12 cellular contexts compared by ENCODE assay signal in genomic region chr17:73613947-73614655, GRCh38. TPM values are rescaled to one million over a fixed set of nuclear protein-coding genes. Genes with fewer than 3 reads are reported as not detected.
A peak's percentile ranks its signal among the peaks of the same experiment; 100 is the strongest.
DNase-seq lines count a peak whose midpoint lies in the region; ATAC-seq and TF ChIP-seq lines count a peak whose summit lies in the region.
"Had no signal": no experiment of that assay in that cellular context is flagged by ENCODE, and none has a peak within 500 bp of the region (broad histone marks: within the 10 kb centered on the region; RNA-seq: fewer than 3 reads in every experiment).

No MANE protein-coding gene starts in this region.

- ATAC-seq in GM19324 (IDR thresholded peaks at IDR 0.05; ENCODE audit: low FRiP score, unreplicated experiment) (no peak), GM19035 (IDR thresholded peaks at IDR 0.05; ENCODE audit: unreplicated experiment) (no peak)

- TF ChIP-seq CTCF in neural progenitor cell (IDR thresholded peaks at IDR 0.05), result no peak

- H3K27me3 ChIP-seq in NT2/D1 (ENCODE audit: insufficient read depth, insufficient read length), result no peaks in the 10 kb centered on the region
- H3K27me3 ChIP-seq in neural progenitor cell, result no peaks in the 10 kb centered on the region

- peaks cover 5% of the 10 kb centered on the region for H4K20me1 ChIP-seq in neural progenitor cell (ENCODE audit: low read depth)

- no peak overlapping the region for H2AFZ ChIP-seq in neural progenitor cell (replicated peaks)

- peak overlapping the region; percentile 83 for H3K27ac ChIP-seq in epithelial cell of prostate
- peak overlapping the region; percentile 97 for H3K27ac ChIP-seq in neural progenitor cell

- peaks cover 12% of the 10 kb centered on the region for H3K9me3 Mint-ChIP-seq in neural progenitor cell

- H3K4me1 Mint-ChIP-seq in neural progenitor cell, result peaks cover 86% of the 10 kb centered on the region

- H3K4me3 Mint-ChIP-seq in neural progenitor cell, result peak overlapping the region; percentile 66

- H3K4me3 ChIP-seq in NT2/D1 (ENCODE audit: insufficient read length, low read depth) (peak overlapping the region; percentile 22), neural progenitor cell (peak overlapping the region; percentile 25)
- H3K4me3 ChIP-seq: prostate gland had no signal

- H3K9ac ChIP-seq in NT2/D1 (ENCODE audit: insufficient read length, low read depth), result peak overlapping the region; percentile 80
- no peak overlapping the region for H3K9ac ChIP-seq in neural progenitor cell

- peaks cover 73% of the 10 kb centered on the region for H3K79me2 ChIP-seq in neural progenitor cell (ENCODE audit: low read depth)

- H3K27ac Mint-ChIP-seq in neural progenitor cell, result peak overlapping the region; percentile 99

- peaks cover 6% of the 10 kb centered on the region; the same call in 1 of the 2 replicates for H3K9me3 ChIP-seq in NT2/D1 (ENCODE audit: insufficient read depth, low read length)
- H3K9me3 ChIP-seq in neural progenitor cell (ENCODE audit: low read depth), result peaks cover 1% of the 10 kb centered on the region
- H3K9me3 ChIP-seq: prostate gland had no signal

- H3K4me1 ChIP-seq in NT2/D1 (ENCODE audit: insufficient read depth, insufficient read length) (peaks cover 46% of the 10 kb centered on the region), neural progenitor cell (peaks cover 76% of the 10 kb centered on the region)
- H3K4me1 ChIP-seq: prostate gland had no signal

- peak; percentile 53 for DNase-seq in ELF-1 (ENCODE audit: low read depth, low spot score)
- no peak for DNase-seq in NT2/D1 (ENCODE audit: low read depth, low spot score)
- DNase-seq in epithelial cell of prostate (ENCODE audit: low read depth, low spot score), result peak; percentile 59
- peak; percentile 85 for DNase-seq in neural progenitor cell (ENCODE audit: low spot score)
- no peak for DNase-seq in SIG-M5 treated with dmso at 0.1 percent for 504 hours (lab: John Stamatoyannopoulos, UW; ENCODE audit: unreplicated experiment)
- no peak for DNase-seq in putamen (ENCODE audit: low spot score)
- DNase-seq: activated CD8-positive, alpha-beta memory T cell treated with anti-CD3 and anti-CD28 coated beads for 24 hours; activated gamma-delta T cell treated with Interleukin-2 at 50 U/mL for 16 hours; NCI-H774 had no signal

- H3K36me3 ChIP-seq in NT2/D1 (ENCODE audit: insufficient read depth, insufficient read length, low read length), result no peaks in the 10 kb centered on the region
- no peaks in the 10 kb centered on the region for H3K36me3 ChIP-seq in neural progenitor cell
- H3K36me3 ChIP-seq: prostate gland had no signal

- H3K4me2 ChIP-seq in neural progenitor cell, result peak overlapping the region; percentile 73

- peaks cover 64% of the 10 kb centered on the region for H3F3A ChIP-seq in neural progenitor cell (ENCODE audit: low read depth)

- peaks cover 5% of the 10 kb centered on the region for H3K27me3 Mint-ChIP-seq in neural progenitor cell (ENCODE audit: insufficient read depth, low read depth)

- H3K36me3 Mint-ChIP-seq in neural progenitor cell, result peaks cover 14% of the 10 kb centered on the region

RNA-seq across cellular contexts. Expression of gene SDK2, which starts 30.1 kb away (rescaled TPM):
- total RNA-seq in neural progenitor cell (ENCODE audit: low replicate concordance), result 15.3 and 39.9 TPM in 2 replicates

Comparison
In these comparisons a context has a peak if more than half of its experiments do, and no peak if none do; other contexts are left out.
1. DNase-seq: peak in ELF-1 (single experiment), epithelial cell of prostate (single experiment) and neural progenitor cell (single experiment); none in NT2/D1 (single experiment), SIG-M5 treated with dmso at 0.1 percent for 504 hours (single experiment) and putamen (single experiment).